In genomic region chr17:34154916-34155730, GRCh38 we compare ENCODE assay signal across 18 cellular contexts.
DNase-seq lines count a peak whose midpoint lies in the region; ATAC-seq, FAIRE-seq and TF ChIP-seq lines count a peak whose summit lies in the region.
"Had no signal": no experiment of that assay in that cellular context is flagged by ENCODE, and none has a peak within 500 bp of the region (broad histone marks: within the 10 kb centered on the region; RNA-seq: fewer than 3 reads in every experiment).

No MANE protein-coding gene starts in this region.

- peaks cover 17% of the 10 kb centered on the region for H3K4me1 Mint-ChIP-seq in astrocyte (ENCODE audit: low read depth, unreplicated experiment)
- H3K4me1 Mint-ChIP-seq in nephron: peaks cover 29% of the 10 kb centered on the region

- TF ChIP-seq EP300 in SK-N-SH (IDR thresholded peaks at IDR 0.05; ENCODE audit: borderline replicate concordance in 1 of 2, low read depth in 1 of 2, low read length in 1 of 2): no peak

- H3K9me3 ChIP-seq in SK-N-SH (no peaks in the 10 kb centered on the region), HUES48 (ENCODE audit: control insufficient read depth, insufficient read depth, low read length) (no peaks in the 10 kb centered on the region), astrocyte (ENCODE audit: insufficient read depth, low read depth, low read length) (peaks cover 5% of the 10 kb centered on the region)
- H3K9me3 ChIP-seq: right lobe of liver had no signal

- no peak overlapping the region for H3K27ac Mint-ChIP-seq in astrocyte (ENCODE audit: unreplicated experiment)
- H3K27ac Mint-ChIP-seq in nephron: no peak overlapping the region
- H3K27ac Mint-ChIP-seq: CD4-positive, alpha-beta T cell had no signal

- H3K9me3 Mint-ChIP-seq in astrocyte (ENCODE audit: unreplicated experiment) (peaks cover 3% of the 10 kb centered on the region), nephron (peaks cover 8% of the 10 kb centered on the region)

- H3K4me1 ChIP-seq in SK-N-SH (ENCODE audit: control insufficient read depth in 1 of 2, insufficient read depth in 2 of 2, low read depth in 1 of 2, low read length in 1 of 2) (peaks cover 0 to 3% of the 10 kb centered on the region in 2 experiments; a peak in 1 of 4 replicates), HUES48 (ENCODE audit: control insufficient read depth, insufficient read depth, low read length) (peaks cover 40% of the 10 kb centered on the region), astrocyte (ENCODE audit: insufficient read depth, low read length) (peaks cover 3% of the 10 kb centered on the region)
- H3K4me1 ChIP-seq: foreskin keratinocyte, right lobe of liver had no signal

- DNase-seq in SK-N-SH: peak; percentile 21
- no peak for DNase-seq in astrocyte (ENCODE audit: low read depth)
- DNase-seq in cardiac septum (ENCODE audit: low spot score): no peak
- DNase-seq: CD4-positive, alpha-beta T cell; DMS53; foreskin keratinocyte; NCI-H1436; NCI-H345; right lobe of liver; SHP77 had no signal

- TF ChIP-seq RAD21 in SK-N-SH (IDR thresholded peaks at IDR 0.05; ENCODE audit: low read length): no peak

- no peaks in the 10 kb centered on the region for H3K79me2 ChIP-seq in SK-N-SH (ENCODE audit: insufficient read depth)
- H3K79me2 ChIP-seq in astrocyte (ENCODE audit: insufficient read depth, low read length): no peaks in the 10 kb centered on the region

- H3K9me2 ChIP-seq in SK-N-SH: no peaks in the 10 kb centered on the region

- FAIRE-seq in astrocyte (lab: Jason Lieb, UNC): no peak
- FAIRE-seq: endothelial cell of umbilical vein had no signal

- no peaks in the 10 kb centered on the region for H3K36me3 ChIP-seq in SK-N-SH (replicated peaks in 1 of 2; ENCODE audit: control insufficient read depth in 1 of 2, insufficient read depth in 2 of 2, low read length in 1 of 2)
- no peaks in the 10 kb centered on the region for H3K36me3 ChIP-seq in HUES48 (ENCODE audit: control insufficient read depth, insufficient read depth, low read length)
- no peaks in the 10 kb centered on the region for H3K36me3 ChIP-seq in astrocyte (ENCODE audit: insufficient read depth, low read length)
- H3K36me3 ChIP-seq: right lobe of liver had no signal

- no peaks in the 10 kb centered on the region for H3F3A ChIP-seq in SK-N-SH (replicated peaks; ENCODE audit: insufficient read depth)

- no peak for TF ChIP-seq CTCF in SK-N-SH (IDR thresholded peaks at IDR 0.05)
- TF ChIP-seq CTCF in astrocyte (IDR thresholded peaks at IDR 0.05; ENCODE audit: insufficient read depth, low read depth, low read length): no peak
- TF ChIP-seq CTCF in nephron (IDR thresholded peaks at IDR 0.05; ENCODE audit: unreplicated experiment in 3 of 3): no peak

- no peak overlapping the region for H3K27ac ChIP-seq in SK-N-SH (ENCODE audit: low read depth in 2 of 2, low read length in 1 of 2)
- H3K27ac ChIP-seq in HUES48 (ENCODE audit: low read depth, low read length): no peak overlapping the region
- no peak overlapping the region for H3K27ac ChIP-seq in astrocyte (ENCODE audit: low read depth, low read length)
- H3K27ac ChIP-seq: foreskin keratinocyte, right lobe of liver had no signal

- H4K20me1 ChIP-seq in SK-N-SH (ENCODE audit: insufficient read depth): no peaks in the 10 kb centered on the region
- H4K20me1 ChIP-seq in astrocyte (ENCODE audit: insufficient read depth, low read length): no peaks in the 10 kb centered on the region

- H2AFZ ChIP-seq in SK-N-SH (ENCODE audit: low read depth) (no peak overlapping the region), astrocyte (ENCODE audit: low read depth, low read length) (no peak overlapping the region)

- H3K4me2 ChIP-seq in SK-N-SH: no peak overlapping the region
- no peak overlapping the region for H3K4me2 ChIP-seq in astrocyte (ENCODE audit: low read length)

- ATAC-seq in SK-N-SH treated with all-trans-retinoic acid at 6 μM for 48 hours: no peak
- ATAC-seq in HG03469 (IDR thresholded peaks at IDR 0.05; ENCODE audit: unreplicated experiment): no peak
- no peak for ATAC-seq in GM21390 (IDR thresholded peaks at IDR 0.05; ENCODE audit: unreplicated experiment)
- ATAC-seq: activated CD4-positive, CD25-positive, alpha-beta regulatory T cell treated with anti-CD3 and anti-CD28 coated beads, Interleukin-2, amount 50 U/mL, for 24 hours; foreskin keratinocyte; left lobe of liver; right lobe of liver had no signal

- H3K36me3 Mint-ChIP-seq in astrocyte (ENCODE audit: low read depth, unreplicated experiment) (peaks cover 2% of the 10 kb centered on the region), nephron (ENCODE audit: low read depth) (no peaks in the 10 kb centered on the region)

- POLR2A ChIA-PET in SK-N-SH (lab: Yijun Ruan, JAX): interaction anchor here (1.4 kb wide), 1 partner anchor 9 kb away, joined by 3 read pairs; no protein-coding TSS in a partner anchor

- CTCF ChIA-PET in SK-N-SH (lab: Yijun Ruan, JAX): interaction anchor here (1.1 to 8.0 kb wide), 9 partner anchors 8 to 429 kb away, joined by 3 to 59 read pairs (median 9); no protein-coding TSS in a partner anchor

- H3K27me3 Mint-ChIP-seq in astrocyte (ENCODE audit: low read depth, unreplicated experiment) (peaks cover 71% of the 10 kb centered on the region), nephron (ENCODE audit: low read depth) (peaks cover 90% of the 10 kb centered on the region)

- H3K9ac ChIP-seq in SK-N-SH (no peak overlapping the region), HUES48 (ENCODE audit: low read depth, low read length) (no peak overlapping the region), astrocyte (ENCODE audit: low read length) (no peak overlapping the region)

- intact Hi-C loops in cardiac septum (cut with DNase I): no loop called here

- H3K4me3 ChIP-seq in SK-N-SH (ENCODE audit: low read depth in 2 of 2, low read length in 1 of 2) (no peak overlapping the region), HUES48 (ENCODE audit: low read depth, low read length) (peak overlapping the region; percentile 3; the same call in 1 of the 2 replicates), astrocyte (ENCODE audit: insufficient read depth, low read depth, low read length) (no peak overlapping the region)
- H3K4me3 ChIP-seq: right lobe of liver had no signal

- H3K27me3 ChIP-seq in SK-N-SH (ENCODE audit: insufficient read depth): no peaks in the 10 kb centered on the region
- H3K27me3 ChIP-seq in HUES48 (ENCODE audit: control insufficient read depth, insufficient read depth, low read length): peaks cover 27% of the 10 kb centered on the region
- peaks cover 23% of the 10 kb centered on the region for H3K27me3 ChIP-seq in astrocyte (ENCODE audit: insufficient read depth, low read length)
- H3K27me3 ChIP-seq: right lobe of liver had no signal

- WGBS in SK-N-SH (ENCODE audit: low lambda C conversion rate): 33% methylated on average over 17 of the region's 23 CpGs

- H3K4me3 Mint-ChIP-seq in astrocyte (ENCODE audit: unreplicated experiment): peak overlapping the region; percentile 64
- peak overlapping the region; percentile 20 to 35 (median 32) for H3K4me3 Mint-ChIP-seq in nephron
- H3K4me3 Mint-ChIP-seq: CD4-positive, alpha-beta T cell had no signal

TF ChIP-seq in SK-N-SH, 30 proteins besides CTCF, POLR2A, EP300 and RAD21:
- TF ChIP-seq FOSL2 (IDR thresholded peaks at IDR 0.05; ENCODE audit: borderline replicate concordance, low read depth): no peak
- TF ChIP-seq YY1 (IDR thresholded peaks at IDR 0.05; ENCODE audit: low read depth): no peak
- no peak for TF ChIP-seq GATA2 (CRISPR knock-in tag; IDR thresholded peaks at IDR 0.05)
- TF ChIP-seq POLR2AphosphoS5 (IDR thresholded peaks at IDR 0.05; ENCODE audit: low read depth, low read length): no peak
- TF ChIP-seq GABPA (IDR thresholded peaks at IDR 0.05; ENCODE audit: low read depth): no peak
- TF ChIP-seq FOXJ3 (CRISPR knock-in tag; IDR thresholded peaks at IDR 0.05): no peak
- no peak for TF ChIP-seq USF1 (IDR thresholded peaks at IDR 0.05; ENCODE audit: borderline replicate concordance, low read depth)
- TF ChIP-seq RCOR1 (IDR thresholded peaks at IDR 0.05; ENCODE audit: low read length): no peak
- no peak for TF ChIP-seq ELF1 (IDR thresholded peaks at IDR 0.05)
- TF ChIP-seq CHD2 (IDR thresholded peaks at IDR 0.05; ENCODE audit: low read length, partially characterized antibody): no peak

TF ChIP-seq in SK-N-SH treated with all-trans-retinoic acid at 6 μM for 48 hours, 23 proteins besides CTCF, POLR2A, EP300 and RAD21 (continues in another document):
- TF ChIP-seq TSHZ2 (CRISPR knock-in tag; IDR thresholded peaks at IDR 0.05) (no peak), OSR1 (CRISPR knock-in tag; IDR thresholded peaks at IDR 0.05) (no peak), ZNF70 (CRISPR knock-in tag; IDR thresholded peaks at IDR 0.05) (no peak), BACH2 (CRISPR knock-in tag; IDR thresholded peaks at IDR 0.05; ENCODE audit: borderline replicate concordance) (no peak)
